In the genomic region with DNA sequence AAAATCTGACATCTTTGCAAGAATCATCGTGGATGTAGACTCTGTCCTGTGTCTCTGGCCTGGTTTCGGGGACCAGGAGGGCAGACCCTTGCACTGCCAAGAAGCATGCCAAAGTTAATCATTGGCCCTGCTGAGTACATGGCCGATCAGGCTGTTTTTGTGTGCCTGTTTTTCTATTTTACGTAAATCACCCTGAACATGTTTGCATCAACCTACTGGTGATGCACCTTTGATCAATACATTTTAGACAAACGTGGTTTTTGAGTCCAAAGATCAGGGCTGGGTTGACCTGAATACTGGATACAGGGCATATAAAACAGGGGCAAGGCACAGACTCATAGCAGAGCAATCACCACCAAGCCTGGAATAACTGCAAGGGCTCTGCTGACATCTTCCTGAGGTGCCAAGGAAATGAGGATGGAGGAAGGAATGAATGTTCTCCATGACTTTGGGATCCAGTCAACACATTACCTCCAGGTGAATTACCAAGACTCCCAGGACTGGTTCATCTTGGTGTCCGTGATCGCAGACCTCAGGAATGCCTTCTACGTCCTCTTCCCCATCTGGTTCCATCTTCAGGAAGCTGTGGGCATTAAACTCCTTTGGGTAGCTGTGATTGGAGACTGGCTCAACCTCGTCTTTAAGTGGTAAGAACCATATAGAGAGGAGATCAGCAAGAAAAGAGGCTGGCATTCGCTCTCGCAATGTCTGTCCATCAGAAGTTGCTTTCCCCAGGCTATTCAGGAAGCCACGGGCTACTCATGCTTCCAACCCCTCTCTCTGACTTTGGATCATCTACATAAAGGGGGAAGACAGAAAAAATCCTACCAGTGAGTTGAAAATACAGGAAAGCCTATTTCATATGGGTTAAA, we compare ENCODE assay signal across 1 cellular context.
TF ChIP-seq lines count a peak whose summit lies in the region.

A gene (plus strand): TSS at position 340 of the 872 bp plus-strand sequence. CDS start 78 bp downstream, at position 418.

TF ChIP-seq in HepG2, 621 proteins besides CTCF, POLR2A, EP300 and RAD21 (continued from another document and continues in another):
- TF ChIP-seq, protein P1, sequence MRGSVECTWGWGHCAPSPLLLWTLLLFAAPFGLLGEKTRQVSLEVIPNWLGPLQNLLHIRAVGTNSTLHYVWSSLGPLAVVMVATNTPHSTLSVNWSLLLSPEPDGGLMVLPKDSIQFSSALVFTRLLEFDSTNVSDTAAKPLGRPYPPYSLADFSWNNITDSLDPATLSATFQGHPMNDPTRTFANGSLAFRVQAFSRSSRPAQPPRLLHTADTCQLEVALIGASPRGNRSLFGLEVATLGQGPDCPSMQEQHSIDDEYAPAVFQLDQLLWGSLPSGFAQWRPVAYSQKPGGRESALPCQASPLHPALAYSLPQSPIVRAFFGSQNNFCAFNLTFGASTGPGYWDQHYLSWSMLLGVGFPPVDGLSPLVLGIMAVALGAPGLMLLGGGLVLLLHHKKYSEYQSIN (CRISPR knock-in tag; IDR thresholded peaks at IDR 0.05; ENCODE audit: borderline replicate concordance) = no peak
- TF ChIP-seq ZNF713 (CRISPR knock-in tag; IDR thresholded peaks at IDR 0.05) (no peak), PHF20 (CRISPR knock-in tag; IDR thresholded peaks at IDR 0.05) (no peak), ZNF724P (CRISPR knock-in tag; IDR thresholded peaks at IDR 0.05; ENCODE audit: borderline replicate concordance) (0 out of 2 replicates have a peak, but pooled peaks have one; percentile 55), SMYD3 (CRISPR knock-in tag; IDR thresholded peaks at IDR 0.05) (no peak), SP140L (CRISPR knock-in tag; IDR thresholded peaks at IDR 0.05; ENCODE audit: borderline replicate concordance) (no peak; the same call in 1 of the 2 replicates), TBX2 (CRISPR knock-in tag; IDR thresholded peaks at IDR 0.05; ENCODE audit: borderline replicate concordance) (peak; percentile 65; the same call in 1 of the 2 replicates), RFX1 (IDR thresholded peaks at IDR 0.05) (no peak), MIXL1 (CRISPR knock-in tag; IDR thresholded peaks at IDR 0.05) (peak; percentile 98), NFKBIZ (CRISPR knock-in tag; IDR thresholded peaks at IDR 0.05) (no peak), MTA3 (CRISPR knock-in tag; IDR thresholded peaks at IDR 0.05) (no peak), FOXJ3 (CRISPR knock-in tag; IDR thresholded peaks at IDR 0.05; ENCODE audit: borderline replicate concordance) (peak; percentile 78; the same call in 1 of the 2 replicates), JUND (CRISPR knock-in tag; IDR thresholded peaks at IDR 0.05) (0 out of 2 replicates have a peak, but pooled peaks have one; percentile 23), RBAK (CRISPR knock-in tag; IDR thresholded peaks at IDR 0.05) (no peak), ZSCAN29 (CRISPR knock-in tag; conservative IDR thresholded peaks at IDR 0.05) (no peak), KLF11 (CRISPR knock-in tag; IDR thresholded peaks at IDR 0.05) (no peak), NR2C2 (CRISPR knock-in tag; IDR thresholded peaks at IDR 0.05; ENCODE audit: borderline replicate concordance) (peak; percentile 58; the same call in 1 of the 2 replicates), XBP1 (CRISPR knock-in tag; IDR thresholded peaks at IDR 0.05) (no peak), SP5 (CRISPR knock-in tag; IDR thresholded peaks at IDR 0.05; ENCODE audit: borderline replicate concordance, low read depth) (peak; percentile 46; the same call in 1 of the 2 replicates), ZNF577 (CRISPR knock-in tag; IDR thresholded peaks at IDR 0.05; ENCODE audit: borderline replicate concordance, low read depth) (no peak), ZFP1 (CRISPR knock-in tag; IDR thresholded peaks at IDR 0.05) (peak; percentile 86; the same call in 1 of the 2 replicates), CENPX (CRISPR knock-in tag; IDR thresholded peaks at IDR 0.05) (no peak), ZNF850 (CRISPR knock-in tag; conservative IDR thresholded peaks at IDR 0.05) (no peak), U2AF1 (optimal IDR thresholded peaks at IDR 0.05; ENCODE audit: low read depth, low read length) (no peak), ZNF7 (CRISPR knock-in tag; IDR thresholded peaks at IDR 0.05) (no peak), ZFP36L2 (CRISPR knock-in tag; IDR thresholded peaks at IDR 0.05) (peak; percentile 59; the same call in 1 of the 2 replicates)
- TF ChIP-seq, protein P2, sequence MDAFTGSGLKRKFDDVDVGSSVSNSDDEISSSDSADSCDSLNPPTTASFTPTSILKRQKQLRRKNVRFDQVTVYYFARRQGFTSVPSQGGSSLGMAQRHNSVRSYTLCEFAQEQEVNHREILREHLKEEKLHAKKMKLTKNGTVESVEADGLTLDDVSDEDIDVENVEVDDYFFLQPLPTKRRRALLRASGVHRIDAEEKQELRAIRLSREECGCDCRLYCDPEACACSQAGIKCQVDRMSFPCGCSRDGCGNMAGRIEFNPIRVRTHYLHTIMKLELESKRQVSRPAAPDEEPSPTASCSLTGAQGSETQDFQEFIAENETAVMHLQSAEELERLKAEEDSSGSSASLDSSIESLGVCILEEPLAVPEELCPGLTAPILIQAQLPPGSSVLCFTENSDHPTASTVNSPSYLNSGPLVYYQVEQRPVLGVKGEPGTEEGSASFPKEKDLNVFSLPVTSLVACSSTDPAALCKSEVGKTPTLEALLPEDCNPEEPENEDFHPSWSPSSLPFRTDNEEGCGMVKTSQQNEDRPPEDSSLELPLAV (CRISPR knock-in tag; conservative IDR thresholded peaks at IDR 0.05; ENCODE audit: low read depth) = no peak
- TF ChIP-seq, protein P3, sequence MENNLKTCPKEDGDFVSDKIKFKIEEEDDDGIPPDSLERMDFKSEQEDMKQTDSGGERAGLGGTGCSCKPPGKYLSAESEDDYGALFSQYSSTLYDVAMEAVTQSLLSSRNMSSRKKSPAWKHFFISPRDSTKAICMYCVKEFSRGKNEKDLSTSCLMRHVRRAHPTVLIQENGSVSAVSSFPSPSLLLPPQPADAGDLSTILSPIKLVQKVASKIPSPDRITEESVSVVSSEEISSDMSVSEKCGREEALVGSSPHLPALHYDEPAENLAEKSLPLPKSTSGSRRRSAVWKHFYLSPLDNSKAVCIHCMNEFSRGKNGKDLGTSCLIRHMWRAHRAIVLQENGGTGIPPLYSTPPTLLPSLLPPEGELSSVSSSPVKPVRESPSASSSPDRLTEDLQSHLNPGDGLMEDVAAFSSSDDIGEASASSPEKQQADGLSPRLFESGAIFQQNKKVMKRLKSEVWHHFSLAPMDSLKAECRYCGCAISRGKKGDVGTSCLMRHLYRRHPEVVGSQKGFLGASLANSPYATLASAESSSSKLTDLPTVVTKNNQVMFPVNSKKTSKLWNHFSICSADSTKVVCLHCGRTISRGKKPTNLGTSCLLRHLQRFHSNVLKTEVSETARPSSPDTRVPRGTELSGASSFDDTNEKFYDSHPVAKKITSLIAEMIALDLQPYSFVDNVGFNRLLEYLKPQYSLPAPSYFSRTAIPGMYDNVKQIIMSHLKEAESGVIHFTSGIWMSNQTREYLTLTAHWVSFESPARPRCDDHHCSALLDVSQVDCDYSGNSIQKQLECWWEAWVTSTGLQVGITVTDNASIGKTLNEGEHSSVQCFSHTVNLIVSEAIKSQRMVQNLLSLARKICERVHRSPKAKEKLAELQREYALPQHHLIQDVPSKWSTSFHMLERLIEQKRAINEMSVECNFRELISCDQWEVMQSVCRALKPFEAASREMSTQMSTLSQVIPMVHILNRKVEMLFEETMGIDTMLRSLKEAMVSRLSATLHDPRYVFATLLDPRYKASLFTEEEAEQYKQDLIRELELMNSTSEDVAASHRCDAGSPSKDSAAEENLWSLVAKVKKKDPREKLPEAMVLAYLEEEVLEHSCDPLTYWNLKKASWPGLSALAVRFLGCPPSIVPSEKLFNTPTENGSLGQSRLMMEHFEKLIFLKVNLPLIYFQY (CRISPR knock-in tag; IDR thresholded peaks at IDR 0.05; ENCODE audit: borderline replicate concordance) = peak; percentile 68; the same call in 1 of the 2 replicates
- TF ChIP-seq, protein P4, sequence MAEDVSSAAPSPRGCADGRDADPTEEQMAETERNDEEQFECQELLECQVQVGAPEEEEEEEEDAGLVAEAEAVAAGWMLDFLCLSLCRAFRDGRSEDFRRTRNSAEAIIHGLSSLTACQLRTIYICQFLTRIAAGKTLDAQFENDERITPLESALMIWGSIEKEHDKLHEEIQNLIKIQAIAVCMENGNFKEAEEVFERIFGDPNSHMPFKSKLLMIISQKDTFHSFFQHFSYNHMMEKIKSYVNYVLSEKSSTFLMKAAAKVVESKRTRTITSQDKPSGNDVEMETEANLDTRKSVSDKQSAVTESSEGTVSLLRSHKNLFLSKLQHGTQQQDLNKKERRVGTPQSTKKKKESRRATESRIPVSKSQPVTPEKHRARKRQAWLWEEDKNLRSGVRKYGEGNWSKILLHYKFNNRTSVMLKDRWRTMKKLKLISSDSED (CRISPR knock-in tag; IDR thresholded peaks at IDR 0.05) = no peak
- TF ChIP-seq, protein P5, sequence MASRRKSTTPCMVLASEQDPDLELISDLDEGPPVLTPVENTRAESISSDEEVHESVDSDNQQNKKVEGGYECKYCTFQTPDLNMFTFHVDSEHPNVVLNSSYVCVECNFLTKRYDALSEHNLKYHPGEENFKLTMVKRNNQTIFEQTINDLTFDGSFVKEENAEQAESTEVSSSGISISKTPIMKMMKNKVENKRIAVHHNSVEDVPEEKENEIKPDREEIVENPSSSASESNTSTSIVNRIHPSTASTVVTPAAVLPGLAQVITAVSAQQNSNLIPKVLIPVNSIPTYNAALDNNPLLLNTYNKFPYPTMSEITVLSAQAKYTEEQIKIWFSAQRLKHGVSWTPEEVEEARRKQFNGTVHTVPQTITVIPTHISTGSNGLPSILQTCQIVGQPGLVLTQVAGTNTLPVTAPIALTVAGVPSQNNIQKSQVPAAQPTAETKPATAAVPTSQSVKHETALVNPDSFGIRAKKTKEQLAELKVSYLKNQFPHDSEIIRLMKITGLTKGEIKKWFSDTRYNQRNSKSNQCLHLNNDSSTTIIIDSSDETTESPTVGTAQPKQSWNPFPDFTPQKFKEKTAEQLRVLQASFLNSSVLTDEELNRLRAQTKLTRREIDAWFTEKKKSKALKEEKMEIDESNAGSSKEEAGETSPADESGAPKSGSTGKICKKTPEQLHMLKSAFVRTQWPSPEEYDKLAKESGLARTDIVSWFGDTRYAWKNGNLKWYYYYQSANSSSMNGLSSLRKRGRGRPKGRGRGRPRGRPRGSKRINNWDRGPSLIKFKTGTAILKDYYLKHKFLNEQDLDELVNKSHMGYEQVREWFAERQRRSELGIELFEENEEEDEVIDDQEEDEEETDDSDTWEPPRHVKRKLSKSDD (CRISPR knock-in tag; IDR thresholded peaks at IDR 0.05; ENCODE audit: low read depth) = no peak
- TF ChIP-seq, protein P6, sequence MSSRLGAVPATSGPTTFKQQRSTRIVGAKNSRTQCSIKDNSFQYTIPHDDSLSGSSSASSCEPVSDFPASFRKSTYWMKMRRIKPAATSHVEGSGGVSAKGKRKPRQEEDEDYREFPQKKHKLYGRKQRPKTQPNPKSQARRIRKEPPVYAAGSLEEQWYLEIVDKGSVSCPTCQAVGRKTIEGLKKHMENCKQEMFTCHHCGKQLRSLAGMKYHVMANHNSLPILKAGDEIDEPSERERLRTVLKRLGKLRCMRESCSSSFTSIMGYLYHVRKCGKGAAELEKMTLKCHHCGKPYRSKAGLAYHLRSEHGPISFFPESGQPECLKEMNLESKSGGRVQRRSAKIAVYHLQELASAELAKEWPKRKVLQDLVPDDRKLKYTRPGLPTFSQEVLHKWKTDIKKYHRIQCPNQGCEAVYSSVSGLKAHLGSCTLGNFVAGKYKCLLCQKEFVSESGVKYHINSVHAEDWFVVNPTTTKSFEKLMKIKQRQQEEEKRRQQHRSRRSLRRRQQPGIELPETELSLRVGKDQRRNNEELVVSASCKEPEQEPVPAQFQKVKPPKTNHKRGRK (CRISPR knock-in tag; IDR thresholded peaks at IDR 0.05) = no peak
- TF ChIP-seq, protein P7, sequence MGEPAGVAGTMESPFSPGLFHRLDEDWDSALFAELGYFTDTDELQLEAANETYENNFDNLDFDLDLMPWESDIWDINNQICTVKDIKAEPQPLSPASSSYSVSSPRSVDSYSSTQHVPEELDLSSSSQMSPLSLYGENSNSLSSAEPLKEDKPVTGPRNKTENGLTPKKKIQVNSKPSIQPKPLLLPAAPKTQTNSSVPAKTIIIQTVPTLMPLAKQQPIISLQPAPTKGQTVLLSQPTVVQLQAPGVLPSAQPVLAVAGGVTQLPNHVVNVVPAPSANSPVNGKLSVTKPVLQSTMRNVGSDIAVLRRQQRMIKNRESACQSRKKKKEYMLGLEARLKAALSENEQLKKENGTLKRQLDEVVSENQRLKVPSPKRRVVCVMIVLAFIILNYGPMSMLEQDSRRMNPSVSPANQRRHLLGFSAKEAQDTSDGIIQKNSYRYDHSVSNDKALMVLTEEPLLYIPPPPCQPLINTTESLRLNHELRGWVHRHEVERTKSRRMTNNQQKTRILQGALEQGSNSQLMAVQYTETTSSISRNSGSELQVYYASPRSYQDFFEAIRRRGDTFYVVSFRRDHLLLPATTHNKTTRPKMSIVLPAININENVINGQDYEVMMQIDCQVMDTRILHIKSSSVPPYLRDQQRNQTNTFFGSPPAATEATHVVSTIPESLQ (CRISPR knock-in tag; conservative IDR thresholded peaks at IDR 0.05) = 0 out of 2 replicates have a peak, but pooled peaks have one; percentile 35
- TF ChIP-seq, protein P8, sequence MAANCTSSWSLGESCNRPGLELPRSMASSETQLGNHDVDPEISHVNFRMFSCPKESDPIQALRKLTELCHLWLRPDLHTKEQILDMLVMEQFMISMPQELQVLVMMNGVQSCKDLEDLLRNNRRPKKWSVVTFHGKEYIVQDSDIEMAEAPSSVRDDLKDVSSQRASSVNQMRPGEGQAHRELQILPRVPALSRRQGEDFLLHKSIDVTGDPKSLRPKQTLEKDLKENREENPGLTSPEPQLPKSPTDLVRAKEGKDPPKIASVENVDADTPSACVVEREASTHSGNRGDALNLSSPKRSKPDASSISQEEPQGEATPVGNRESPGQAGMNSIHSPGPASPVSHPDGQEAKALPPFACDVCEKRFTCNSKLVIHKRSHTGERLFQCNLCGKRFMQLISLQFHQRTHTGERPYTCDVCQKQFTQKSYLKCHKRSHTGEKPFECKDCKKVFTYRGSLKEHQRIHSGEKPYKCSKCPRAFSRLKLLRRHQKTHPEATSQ (CRISPR knock-in tag; IDR thresholded peaks at IDR 0.05; ENCODE audit: borderline replicate concordance) = no peak
- TF ChIP-seq, protein P9, sequence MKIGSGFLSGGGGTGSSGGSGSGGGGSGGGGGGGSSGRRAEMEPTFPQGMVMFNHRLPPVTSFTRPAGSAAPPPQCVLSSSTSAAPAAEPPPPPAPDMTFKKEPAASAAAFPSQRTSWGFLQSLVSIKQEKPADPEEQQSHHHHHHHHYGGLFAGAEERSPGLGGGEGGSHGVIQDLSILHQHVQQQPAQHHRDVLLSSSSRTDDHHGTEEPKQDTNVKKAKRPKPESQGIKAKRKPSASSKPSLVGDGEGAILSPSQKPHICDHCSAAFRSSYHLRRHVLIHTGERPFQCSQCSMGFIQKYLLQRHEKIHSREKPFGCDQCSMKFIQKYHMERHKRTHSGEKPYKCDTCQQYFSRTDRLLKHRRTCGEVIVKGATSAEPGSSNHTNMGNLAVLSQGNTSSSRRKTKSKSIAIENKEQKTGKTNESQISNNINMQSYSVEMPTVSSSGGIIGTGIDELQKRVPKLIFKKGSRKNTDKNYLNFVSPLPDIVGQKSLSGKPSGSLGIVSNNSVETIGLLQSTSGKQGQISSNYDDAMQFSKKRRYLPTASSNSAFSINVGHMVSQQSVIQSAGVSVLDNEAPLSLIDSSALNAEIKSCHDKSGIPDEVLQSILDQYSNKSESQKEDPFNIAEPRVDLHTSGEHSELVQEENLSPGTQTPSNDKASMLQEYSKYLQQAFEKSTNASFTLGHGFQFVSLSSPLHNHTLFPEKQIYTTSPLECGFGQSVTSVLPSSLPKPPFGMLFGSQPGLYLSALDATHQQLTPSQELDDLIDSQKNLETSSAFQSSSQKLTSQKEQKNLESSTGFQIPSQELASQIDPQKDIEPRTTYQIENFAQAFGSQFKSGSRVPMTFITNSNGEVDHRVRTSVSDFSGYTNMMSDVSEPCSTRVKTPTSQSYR (CRISPR knock-in tag; IDR thresholded peaks at IDR 0.05; ENCODE audit: borderline replicate concordance) = no peak; the same call in 1 of the 2 replicates
- TF ChIP-seq, protein P10, sequence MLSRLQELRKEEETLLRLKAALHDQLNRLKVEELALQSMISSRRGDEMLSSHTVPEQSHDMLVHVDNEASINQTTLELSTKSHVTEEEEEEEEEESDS (CRISPR knock-in tag; IDR thresholded peaks at IDR 0.05; ENCODE audit: borderline replicate concordance) = no peak
